ENCODE assay signal across 21 cellular contexts in genomic region chr3:123037015-123037375, GRCh38. TPM values are rescaled to one million over a fixed set of nuclear protein-coding genes. Genes with fewer than 3 reads are reported as not detected.
DNase-seq lines count a peak whose midpoint lies in the region; ATAC-seq and TF ChIP-seq lines count a peak whose summit lies in the region.
"Had no signal": no experiment of that assay in that cellular context is flagged by ENCODE, and none has a peak within 500 bp of the region (broad histone marks: within the 10 kb centered on the region; RNA-seq: fewer than 3 reads in every experiment).

No MANE protein-coding gene starts in this region.

- no peaks in the 10 kb centered on the region for H3K36me3 ChIP-seq in MG63
- H3K36me3 ChIP-seq in WERI-Rb-1 = no peaks in the 10 kb centered on the region
- H3K36me3 ChIP-seq in neutrophil = no peaks in the 10 kb centered on the region
- H3K36me3 ChIP-seq in tibial artery = no peaks in the 10 kb centered on the region
- H3K36me3 ChIP-seq: BE2C had no signal

- intact Hi-C loops in tibial artery (cut with DNase I; ENCODE audit: low total_unique reads) = no loop called here

- H3K9me3 Mint-ChIP-seq in HFFc6 = no peaks in the 10 kb centered on the region
- H3K9me3 Mint-ChIP-seq: CD4-positive, alpha-beta T cell had no signal

- ATAC-seq in HG03457 (IDR thresholded peaks at IDR 0.05; ENCODE audit: unreplicated experiment) (no peak), HG02973 (IDR thresholded peaks at IDR 0.05; ENCODE audit: unreplicated experiment) (no peak)

- DNase-seq in MG63 = peak; percentile 75
- DNase-seq in WERI-Rb-1 = no peak
- DNase-seq in tibial artery = no peak
- DNase-seq in HFFc6 = no peak
- DNase-seq in NCI-H82 (lab: John Stamatoyannopoulos, UW) = no peak
- DNase-seq: ACHN; BE2C; C1 segment of cervical spinal cord; CD4-positive, alpha-beta T cell; DMS79; GDM1 had no signal

- peaks cover 72% of the 10 kb centered on the region for H3K27me3 Mint-ChIP-seq in HFFc6 (ENCODE audit: insufficient read depth)

- H3K4me3 Mint-ChIP-seq in HFFc6 = no peak overlapping the region
- H3K4me3 Mint-ChIP-seq: CD4-positive, alpha-beta T cell; IgD-negative memory B cell had no signal

- H3K4me1 ChIP-seq in neutrophil (ENCODE audit: control insufficient read depth in 1 of 2, insufficient read depth in 1 of 2, low read depth in 1 of 2, low read length in 1 of 2) (peaks cover 17 to 21% of the 10 kb centered on the region in 2 experiments), tibial artery (peaks cover 0 to 21% (median 8%) of the 10 kb centered on the region in 4 donors)

- TF ChIP-seq CTCF in WERI-Rb-1 (IDR thresholded peaks at IDR 0.05; ENCODE audit: low read depth, low read length) = no peak
- TF ChIP-seq CTCF in neutrophil (IDR thresholded peaks at IDR 0.05) = no peak
- TF ChIP-seq CTCF in tibial artery (IDR thresholded peaks at IDR 0.05) = no peak
- TF ChIP-seq CTCF in HFFc6 (IDR thresholded peaks at IDR 0.05) = no peak

- no peak overlapping the region for H3K27ac Mint-ChIP-seq in HFFc6
- H3K27ac Mint-ChIP-seq: CD4-positive, alpha-beta T cell; IgD-negative memory B cell had no signal

- no peaks in the 10 kb centered on the region for H3K36me3 Mint-ChIP-seq in HFFc6 (ENCODE audit: low read depth)

- H3K27ac ChIP-seq in WERI-Rb-1 (peak overlapping the region; percentile 66), neutrophil (peak overlapping the region; percentile 79), tibial artery (peak overlapping the region; percentile 42 to 64)
- H3K27ac ChIP-seq: GM23248 had no signal

- H3K27me3 ChIP-seq in MG63 (no peaks in the 10 kb centered on the region), WERI-Rb-1 (ENCODE audit: insufficient read depth, low read depth, severe bottlenecking) (no peaks in the 10 kb centered on the region), neutrophil (peaks cover 31% of the 10 kb centered on the region), tibial artery (peaks cover 0 to 11% of the 10 kb centered on the region in 2 donors)
- H3K27me3 ChIP-seq: BE2C had no signal

- H3K9me3 ChIP-seq in MG63 (no peaks in the 10 kb centered on the region), WERI-Rb-1 (ENCODE audit: severe bottlenecking) (no peaks in the 10 kb centered on the region), neutrophil (no peaks in the 10 kb centered on the region), tibial artery (no peaks in the 10 kb centered on the region)
- H3K9me3 ChIP-seq: BE2C, Caco-2 had no signal

- no peak overlapping the region for H3K4me3 ChIP-seq in MG63
- H3K4me3 ChIP-seq in WERI-Rb-1 (ENCODE audit: low read depth, low read length) = no peak overlapping the region
- H3K4me3 ChIP-seq in neutrophil (ENCODE audit: low read depth in 1 of 2, low read length in 1 of 2) = peak overlapping the region in 1 of 2 experiments; percentile 36
- no peak overlapping the region for H3K4me3 ChIP-seq in tibial artery
- H3K4me3 ChIP-seq: GM23248 had no signal

- H3K4me1 Mint-ChIP-seq in HFFc6 (ENCODE audit: low read depth) = no peaks in the 10 kb centered on the region
- H3K4me1 Mint-ChIP-seq: IgD-negative memory B cell had no signal

RNA-seq across cellular contexts. Expression of gene SEMA5B, which starts 9.4 kb away (rescaled TPM):
- not detected in 2 replicates for total RNA-seq in MG63 (2014; rRNA removed; shearing (Covaris generic); ENCODE audit: low replicate concordance)
- total RNA-seq in HFFc6 (2021; fragmentation: NEBNext Ultra II Directional; extraction: Animal tissue kit (Norgen Biotek cat#: 25700)) = not detected
- total RNA-seq: A172, Daoy, GM23248, H4, HepG2 had no signal

RNA-seq across cellular contexts. Expression of gene PDIA5, which starts 29.8 kb away (rescaled TPM):
- total RNA-seq in MG63 (2014; rRNA removed; shearing (Covaris generic); ENCODE audit: low replicate concordance) = 24.3 and 40.4 TPM in 2 replicates
- total RNA-seq in HFFc6 (2021; fragmentation: NEBNext Ultra II Directional; extraction: Animal tissue kit (Norgen Biotek cat#: 25700)) = 10 to 100 TPM; 30.7 to 49.0 (median 38.1) TPM
